8 cellular contexts compared by ENCODE assay signal in the genomic region with DNA sequence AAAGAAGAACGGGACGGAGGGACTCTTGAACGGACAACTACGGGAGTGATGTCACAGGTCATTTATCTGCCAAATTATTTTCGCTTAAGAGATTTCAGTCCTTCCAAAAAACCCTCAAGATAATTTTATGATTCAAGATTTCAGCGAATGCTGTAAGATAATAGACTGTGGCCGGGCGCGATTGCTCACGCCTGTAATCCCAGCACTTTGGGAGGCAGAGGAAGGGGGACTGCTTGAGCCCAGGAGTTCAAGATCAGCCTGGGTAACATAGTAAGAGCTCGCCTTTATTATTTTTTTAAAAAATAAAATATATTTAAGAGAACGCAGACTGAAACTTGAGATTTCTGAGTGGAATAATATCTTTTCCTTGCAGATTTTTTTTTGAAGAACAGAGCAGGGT. TPM values are rescaled to one million over a fixed set of nuclear protein-coding genes. Genes with fewer than 3 reads are reported as not detected.
DNase-seq lines count a peak whose midpoint lies in the region; ATAC-seq and TF ChIP-seq lines count a peak whose summit lies in the region.

No MANE protein-coding gene starts in this region.

- DNase-seq in GM13976 (ENCODE audit: low spot score) = peak; percentile 31
- peak in 1 of 2 experiments; percentile 24 for DNase-seq in SJSA1 (ENCODE audit: low read depth in 1 of 2, low spot score in 2 of 2)
- peak; percentile 35 for DNase-seq in fibroblast of mammary gland (ENCODE audit: low read depth)
- peak in 1 of 2 donors; percentile 31 for DNase-seq in trophoblast cell
- no peak for DNase-seq in effector CD4-positive, alpha-beta T cell
- DNase-seq in NK-92 treated with Interleukin-12 subunit alpha and Interleukin-12 subunit beta, amount 100 ng/mL, for 24 hours (lab: John Stamatoyannopoulos, UW) = no peak
- DNase-seq in putamen (ENCODE audit: low spot score) = no peak

- H2AFZ ChIP-seq in trophoblast cell (ENCODE audit: insufficient read depth, low read length, poor library complexity) = peak overlapping the region; percentile 96

- peak overlapping the region; percentile 98 for H4K12ac ChIP-seq in trophoblast cell (ENCODE audit: low read depth, low read length)

- peak overlapping the region; percentile 98 for H4K8ac ChIP-seq in trophoblast cell (ENCODE audit: low read depth, low read length)

- peaks cover 7% of the 10 kb centered on the region for H3K36me3 ChIP-seq in SJSA1
- no peaks in the 10 kb centered on the region for H3K36me3 ChIP-seq in trophoblast cell (ENCODE audit: control insufficient read depth in 1 of 2, insufficient read depth in 2 of 2, low read length in 2 of 2)

- H3K4me1 ChIP-seq in SJSA1 (replicated peaks) (peaks cover 15% of the 10 kb centered on the region), trophoblast cell (ENCODE audit: control insufficient read depth in 1 of 2, insufficient read depth in 2 of 2, low read length in 2 of 2) (no peaks in the 10 kb centered on the region)

- H3K14ac ChIP-seq in trophoblast cell (ENCODE audit: low read length) = peak overlapping the region; percentile 91

- 100% methylated on average over 2 of the region's 12 CpGs for WGBS in trophoblast cell (ENCODE audit: extremely low coverage, insufficient coverage, insufficient read length)

- no peak overlapping the region for H2BK120ac ChIP-seq in trophoblast cell (ENCODE audit: insufficient read depth, low read length, poor library complexity)

- H3K9me3 ChIP-seq in SJSA1 (replicated peaks) = no peaks in the 10 kb centered on the region
- H3K9me3 ChIP-seq in trophoblast cell (ENCODE audit: insufficient read depth, low read depth, low read length) = no peaks in the 10 kb centered on the region

- H3K9ac ChIP-seq in trophoblast cell (ENCODE audit: low read length) = no peak overlapping the region

- H2BK5ac ChIP-seq in trophoblast cell (ENCODE audit: low read depth, low read length, poor library complexity) = no peak overlapping the region

- H3K27ac ChIP-seq in SJSA1 (peak overlapping the region; percentile 85), trophoblast cell (ENCODE audit: low read depth, low read length) (no peak overlapping the region)

- H3K4me2 ChIP-seq in trophoblast cell (ENCODE audit: low read length) = peak overlapping the region; percentile 51

- ATAC-seq in HG02759 (IDR thresholded peaks at IDR 0.05; ENCODE audit: unreplicated experiment) = peak; percentile 10

- peaks cover 4% of the 10 kb centered on the region for H3K79me1 ChIP-seq in trophoblast cell (ENCODE audit: low read length)

- in situ Hi-C loops in GM13976 (cut with MboI; ENCODE audit: low sequenced_read_pairs, unreplicated experiment) = no loop called here

- H3K79me2 ChIP-seq in trophoblast cell (ENCODE audit: control insufficient read depth, insufficient read depth, low read length, poor library complexity) = peaks cover 3% of the 10 kb centered on the region

- no peak overlapping the region for H3K23ac ChIP-seq in trophoblast cell (ENCODE audit: low read length)

- peak overlapping the region; percentile 91 for H4K91ac ChIP-seq in trophoblast cell (ENCODE audit: low read depth, low read length)

- no peak overlapping the region for H2BK12ac ChIP-seq in trophoblast cell (ENCODE audit: low read length)

- no peak for TF ChIP-seq CTCF in GM13976 (IDR thresholded peaks at IDR 0.05; ENCODE audit: borderline replicate concordance, control extremely low read depth, extremely low read depth, insufficient read depth, missing control alignments)
- TF ChIP-seq CTCF in fibroblast of mammary gland (conservative IDR thresholded peaks at IDR 0.05; ENCODE audit: control insufficient read depth, insufficient read depth, low read depth, low read length) = no peak

- H3K27me3 ChIP-seq in SJSA1 (replicated peaks) (no peaks in the 10 kb centered on the region), trophoblast cell (ENCODE audit: insufficient read depth, low read length) (no peaks in the 10 kb centered on the region)

- no peak overlapping the region for H2AK5ac ChIP-seq in trophoblast cell (ENCODE audit: low read length)

- peak overlapping the region; percentile 97 for H3K4ac ChIP-seq in trophoblast cell (ENCODE audit: low read depth, low read length)

- H3K18ac ChIP-seq in trophoblast cell (ENCODE audit: low read length) = peak overlapping the region; percentile 99

- peak overlapping the region; percentile 91 for H3K4me3 ChIP-seq in SJSA1
- H3K4me3 ChIP-seq in fibroblast of mammary gland (ENCODE audit: control insufficient read depth, low read depth, low read length) = peak overlapping the region; percentile 87
- H3K4me3 ChIP-seq in trophoblast cell (ENCODE audit: low read depth, low read length) = peak overlapping the region; percentile 72

RNA-seq across cellular contexts. Expression of a gene that starts 0.6 kb away (rescaled TPM):
- total RNA-seq in SJSA1 (2014; rRNA removed; shearing (Covaris generic)) = 20.0 and 24.4 TPM in 2 replicates
- 3.3 and 3.6 TPM in 2 replicates for polyA plus RNA-seq in trophoblast cell (2013)

RNA-seq across cellular contexts. Expression of a gene that starts 5.9 kb away (rescaled TPM):
- total RNA-seq in SJSA1 (2014; rRNA removed; shearing (Covaris generic)) = 54.1 and 62.1 TPM in 2 replicates
- polyA plus RNA-seq in trophoblast cell (2013) = 29.0 and 31.2 TPM in 2 replicates

RNA-seq across cellular contexts. Expression of a gene that starts 25.9 kb away (rescaled TPM):
- total RNA-seq in SJSA1 (2014; rRNA removed; shearing (Covaris generic)) = 23.5 and 31.0 TPM in 2 replicates
- polyA plus RNA-seq in trophoblast cell (2013) = 16.1 and 16.2 TPM in 2 replicates

RNA-seq across cellular contexts. Expression of a gene that starts 54.9 kb away (rescaled TPM):
- 330 and 390 TPM in 2 replicates for total RNA-seq in SJSA1 (2014; rRNA removed; shearing (Covaris generic))
- 204 and 209 TPM in 2 replicates for polyA plus RNA-seq in trophoblast cell (2013)

Comparison
In these comparisons a context has a peak if more than half of its experiments do, and no peak if none do; other contexts are left out.
1. DNase-seq: peak in GM13976 (single experiment) and fibroblast of mammary gland (single experiment); none in effector CD4-positive, alpha-beta T cell (single experiment), NK-92 treated with Interleukin-12 subunit alpha and Interleukin-12 subunit beta, amount 100 ng/mL, for 24 hours (single experiment) and putamen (single experiment).
2. Peak in every context shown above with its lines, with median percentiles within 50 percentile points of each other: H3K4me3 ChIP-seq.